Comparison of ENCODE assay signal across 13 cellular contexts in genomic region chr17:1379208-1379929, GRCh38. TPM values are rescaled to one million over a fixed set of nuclear protein-coding genes. Genes with fewer than 3 reads are reported as not detected.
DNase-seq lines count a peak whose midpoint lies in the region; ATAC-seq and TF ChIP-seq lines count a peak whose summit lies in the region.
"Had no signal": no experiment of that assay in that cellular context is flagged by ENCODE, and none has a peak within 500 bp of the region (broad histone marks: within the 10 kb centered on the region; RNA-seq: fewer than 3 reads in every experiment).

No MANE protein-coding gene starts in this region.

- H3K27me3 Mint-ChIP-seq in activated naive CD4-positive, alpha-beta T cell treated with anti-CD3 and anti-CD28 coated beads, Interleukin-2, amount 10 ng/mL, durations not matched to agents 7 days and 5 days, result no peaks in the 10 kb centered on the region
- no peaks in the 10 kb centered on the region for H3K27me3 Mint-ChIP-seq in activated CD8-positive, alpha-beta T cell treated with anti-CD3 and anti-CD28 coated beads, Interleukin-2, amount 10 ng/mL, durations not matched to agents 7 days and 5 days (ENCODE audit: low read depth)
- H3K27me3 Mint-ChIP-seq in immature natural killer cell (ENCODE audit: low read depth in 3 of 3), result peaks cover 0 to 8% (median 0%) of the 10 kb centered on the region in 3 donors

- H3K36me3 ChIP-seq in stomach smooth muscle (ENCODE audit: control insufficient read depth in 2 of 2, insufficient read depth in 2 of 2, low read length in 2 of 2) (no peaks in the 10 kb centered on the region), right lobe of liver (peaks cover 0 to 2% (median 0%) of the 10 kb centered on the region in 4 donors)
- H3K36me3 ChIP-seq: tibial nerve had no signal

- H3K4me1 Mint-ChIP-seq in activated naive CD4-positive, alpha-beta T cell treated with anti-CD3 and anti-CD28 coated beads, Interleukin-2, amount 10 ng/mL, durations not matched to agents 7 days and 5 days, result peaks cover 71% of the 10 kb centered on the region
- H3K4me1 Mint-ChIP-seq in activated CD8-positive, alpha-beta T cell treated with anti-CD3 and anti-CD28 coated beads, Interleukin-2, amount 10 ng/mL, durations not matched to agents 7 days and 5 days (ENCODE audit: low read depth), result peaks cover 73% of the 10 kb centered on the region
- H3K4me1 Mint-ChIP-seq in immature natural killer cell, result peaks cover 77 to 78% of the 10 kb centered on the region in 2 donors

- H3K27me3 ChIP-seq in stomach smooth muscle (ENCODE audit: control insufficient read depth in 1 of 2, insufficient read depth in 2 of 2, low read length in 2 of 2), result no peaks in the 10 kb centered on the region
- H3K27me3 ChIP-seq in right lobe of liver, result no peaks in the 10 kb centered on the region
- H3K27me3 ChIP-seq: tibial nerve had no signal

- TF ChIP-seq CTCF in right lobe of liver (IDR thresholded peaks at IDR 0.05), result no peak

- no peak overlapping the region for H3K4me3 Mint-ChIP-seq in activated naive CD4-positive, alpha-beta T cell treated with anti-CD3 and anti-CD28 coated beads, Interleukin-2, amount 10 ng/mL, durations not matched to agents 7 days and 5 days
- no peak overlapping the region for H3K4me3 Mint-ChIP-seq in activated CD8-positive, alpha-beta T cell treated with anti-CD3 and anti-CD28 coated beads, Interleukin-2, amount 10 ng/mL, durations not matched to agents 7 days and 5 days
- H3K4me3 Mint-ChIP-seq in immature natural killer cell, result peak overlapping the region in 4 of 5 donors; percentile 44 to 82 (median 76)

- WGBS in right lobe of liver (ENCODE audit: insufficient coverage, low coverage, low lambda C conversion rate, missing lambda C conversion rate), result 78% methylated on average over 9 of the region's 11 CpGs

- no peak for TF ChIP-seq POLR2A in right lobe of liver (IDR thresholded peaks at IDR 0.05)

- DNase-seq in activated naive CD4-positive, alpha-beta T cell treated with anti-CD3 and anti-CD28 coated beads, Interleukin-2, amount 10 ng/mL, durations not matched to agents 7 days and 5 days, result no peak
- no peak for DNase-seq in activated naive CD4-positive, alpha-beta T cell treated with anti-CD3 and anti-CD28 coated beads, Interleukin-2, amount 50 U/mL, for 16 hours
- DNase-seq in activated CD8-positive, alpha-beta T cell treated with anti-CD3 and anti-CD28 coated beads, Interleukin-2, amount 10 ng/mL, durations not matched to agents 7 days and 5 days, result no peak
- DNase-seq in immature natural killer cell, result no peak
- DNase-seq in DMS 273 treated with DMSO at 0.1 percent for 48 hours (lab: John Stamatoyannopoulos, UW), result no peak
- no peak for DNase-seq in right lobe of liver
- DNase-seq in NCI-H1436 treated with DMSO at 0.1 percent for 48 hours (lab: John Stamatoyannopoulos, UW), result no peak
- DNase-seq: amygdala, NCI-H2227 treated with DMSO at 0.1 percent for 48 hours, RPMI8226 had no signal

- no peak overlapping the region for H3K27ac ChIP-seq in stomach smooth muscle (ENCODE audit: low read length)
- no peak overlapping the region for H3K27ac ChIP-seq in right lobe of liver
- H3K27ac ChIP-seq: VCaP had no signal

- H3K9ac ChIP-seq in stomach smooth muscle (ENCODE audit: low read length in 2 of 2), result no peak overlapping the region

- H3K4me1 ChIP-seq in stomach smooth muscle (ENCODE audit: control insufficient read depth, insufficient read depth, low read length), result peaks cover 44% of the 10 kb centered on the region
- H3K4me1 ChIP-seq in right lobe of liver, result peaks cover 0 to 70% (median 24%) of the 10 kb centered on the region in 4 donors

- intact Hi-C loops in right lobe of liver (cut with DNase I), result no loop called here

- no peaks in the 10 kb centered on the region for H3K9me3 Mint-ChIP-seq in activated naive CD4-positive, alpha-beta T cell treated with anti-CD3 and anti-CD28 coated beads, Interleukin-2, amount 10 ng/mL, durations not matched to agents 7 days and 5 days
- no peaks in the 10 kb centered on the region for H3K9me3 Mint-ChIP-seq in activated CD8-positive, alpha-beta T cell treated with anti-CD3 and anti-CD28 coated beads, Interleukin-2, amount 10 ng/mL, durations not matched to agents 7 days and 5 days (ENCODE audit: insufficient read depth)
- no peaks in the 10 kb centered on the region for H3K9me3 Mint-ChIP-seq in immature natural killer cell

- H3K4me3 ChIP-seq in stomach smooth muscle (ENCODE audit: low read length in 2 of 2) (peak overlapping the region; percentile 9 to 31), right lobe of liver (no peak overlapping the region)
- H3K4me3 ChIP-seq: tibial nerve had no signal

- ATAC-seq in activated CD8-positive, alpha-beta T cell treated with anti-CD3 and anti-CD28 coated beads, Interleukin-2, amount 10 ng/mL, durations not matched to agents 7 days and 5 days, result no peak
- no peak for ATAC-seq in right lobe of liver

- peaks cover 16% of the 10 kb centered on the region for H3K36me3 Mint-ChIP-seq in activated naive CD4-positive, alpha-beta T cell treated with anti-CD3 and anti-CD28 coated beads, Interleukin-2, amount 10 ng/mL, durations not matched to agents 7 days and 5 days
- peaks cover 31% of the 10 kb centered on the region for H3K36me3 Mint-ChIP-seq in activated CD8-positive, alpha-beta T cell treated with anti-CD3 and anti-CD28 coated beads, Interleukin-2, amount 10 ng/mL, durations not matched to agents 7 days and 5 days (ENCODE audit: low read depth)
- no peaks in the 10 kb centered on the region for H3K36me3 Mint-ChIP-seq in immature natural killer cell

- peak overlapping the region; percentile 78 for H3K27ac Mint-ChIP-seq in activated naive CD4-positive, alpha-beta T cell treated with anti-CD3 and anti-CD28 coated beads, Interleukin-2, amount 10 ng/mL, durations not matched to agents 7 days and 5 days
- peak overlapping the region; percentile 26 for H3K27ac Mint-ChIP-seq in activated CD8-positive, alpha-beta T cell treated with anti-CD3 and anti-CD28 coated beads, Interleukin-2, amount 10 ng/mL, durations not matched to agents 7 days and 5 days
- peak overlapping the region; percentile 7 to 87 (median 80) for H3K27ac Mint-ChIP-seq in immature natural killer cell

- POLR2A ChIA-PET in activated CD8-positive, alpha-beta T cell treated with anti-CD3 and anti-CD28 coated beads, Interleukin-2, amount 10 ng/mL, durations not matched to agents 7 days and 5 days (lab: Charles Lee), result no interaction called here

- no peaks in the 10 kb centered on the region for H3K9me3 ChIP-seq in stomach smooth muscle (ENCODE audit: control insufficient read depth in 2 of 2, low read length in 2 of 2)
- no peaks in the 10 kb centered on the region for H3K9me3 ChIP-seq in right lobe of liver
- H3K9me3 ChIP-seq: tibial nerve had no signal

- CTCF ChIA-PET in activated naive CD4-positive, alpha-beta T cell treated with anti-CD3 and anti-CD28 coated beads, Interleukin-2, amount 10 ng/mL, durations not matched to agents 7 days and 5 days (lab: Charles Lee), result interaction anchor here (0.6 to 5.3 kb wide), 3 partner anchors 13 to 287 kb away, joined by 3 to 34 read pairs (median 3); no protein-coding TSS in a partner anchor
- CTCF ChIA-PET in activated CD8-positive, alpha-beta T cell treated with anti-CD3 and anti-CD28 coated beads, Interleukin-2, amount 10 ng/mL, durations not matched to agents 7 days and 5 days (lab: Charles Lee), result interaction anchor here (1.1 to 2.9 kb wide), 5 partner anchors 12 to 251 kb away, joined by 4 to 37 read pairs (median 7); no protein-coding TSS in a partner anchor

RNA-seq across cellular contexts. Expression of gene YWHAE, which starts 20.7 kb away (rescaled TPM):
- total RNA-seq in activated CD8-positive, alpha-beta T cell treated with anti-CD3 and anti-CD28 coated beads, Interleukin-2, amount 10 ng/mL, durations not matched to agents 7 days and 5 days, result 100 to 1,000 TPM; 393 to 414 TPM
- polyA plus RNA-seq in immature natural killer cell, result 10 to 100 TPM; 45.9 to 53.5 (median 48.4) TPM
- total RNA-seq in right lobe of liver, result 100 to 1,000 TPM; 167 to 446 (median 217) TPM

Comparison
In these comparisons a context has a peak if more than half of its experiments do, and no peak if none do; other contexts are left out.
1. H3K27ac Mint-ChIP-seq: peak in every context shown above with its lines; median percentile 80 in immature natural killer cell; 78 in activated naive CD4-positive, alpha-beta T cell treated with anti-CD3 and anti-CD28 coated beads, Interleukin-2, amount 10 ng/mL, durations not matched to agents 7 days and 5 days; 26 in activated CD8-positive, alpha-beta T cell treated with anti-CD3 and anti-CD28 coated beads, Interleukin-2, amount 10 ng/mL, durations not matched to agents 7 days and 5 days.
2. H3K4me3 Mint-ChIP-seq: peak in immature natural killer cell (4 of 5); none in activated naive CD4-positive, alpha-beta T cell treated with anti-CD3 and anti-CD28 coated beads, Interleukin-2, amount 10 ng/mL, durations not matched to agents 7 days and 5 days (single experiment) and activated CD8-positive, alpha-beta T cell treated with anti-CD3 and anti-CD28 coated beads, Interleukin-2, amount 10 ng/mL, durations not matched to agents 7 days and 5 days (single experiment).
3. H3K4me3 ChIP-seq: peak in stomach smooth muscle (2 of 2); none in right lobe of liver (0 of 3).